8 cellular contexts compared by ENCODE assay signal in genomic region chr7:5527387-5528070, GRCh38. TPM values are rescaled to one million over a fixed set of nuclear protein-coding genes. Genes with fewer than 3 reads are reported as not detected.
DNase-seq lines count a peak whose midpoint lies in the region; ATAC-seq and TF ChIP-seq lines count a peak whose summit lies in the region.
"Not testable (repeated sequence)": the region's sequence is repeated elsewhere in the genome, so short reads cannot be mapped to it uniquely, and the experiment has no call there.

No MANE protein-coding gene starts in this region.

- DNase-seq in AG04450 (ENCODE audit: low read depth, low spot score); Panc1 (ENCODE audit: low read depth, low spot score); left ventricle myocardium inferior; smooth muscle cell (lab: John Stamatoyannopoulos, UW; ENCODE audit: unreplicated experiment): not testable (repeated sequence)
- peak in 1 of 2 donors; percentile 35 for DNase-seq in activated T-cell treated with anti-CD3 and anti-CD28 coated beads, Interleukin-2, amount 50 U/mL, for 72 hours
- DNase-seq in colonic mucosa, result peak; percentile 29

- H3K4me3 Mint-ChIP-seq in activated T-cell treated with anti-CD3 and anti-CD28 coated beads, Interleukin-2, amount 50 U/mL, for 72 hours, result peak overlapping the region; percentile 92 to 95

- WGBS in smooth muscle cell (ENCODE audit: low lambda C conversion rate), result 57% methylated on average over 19 of the region's 19 CpGs

- peaks cover 52% of the 10 kb centered on the region for H3F3A ChIP-seq in smooth muscle cell (ENCODE audit: low read depth)

- not testable (repeated sequence) for H3K9me3 Mint-ChIP-seq in activated T-cell treated with anti-CD3 and anti-CD28 coated beads, Interleukin-2, amount 50 U/mL, for 72 hours

- peak overlapping the region; percentile 96 for H3K27ac Mint-ChIP-seq in activated T-cell treated with anti-CD3 and anti-CD28 coated beads, Interleukin-2, amount 50 U/mL, for 72 hours

- H3K4me1 ChIP-seq in Panc1 (ENCODE audit: control insufficient read depth, insufficient read depth, low read length) (peaks cover 41% of the 10 kb centered on the region), left ventricle myocardium inferior (peaks cover 61% of the 10 kb centered on the region), muscle layer of colon (ENCODE audit: insufficient read depth, low read length) (peaks cover 16% of the 10 kb centered on the region), smooth muscle cell (ENCODE audit: low read depth) (peaks cover 21% of the 10 kb centered on the region)
- not testable (repeated sequence) for H3K4me1 ChIP-seq in colonic mucosa

- peaks cover 32 to 37% of the 10 kb centered on the region in 2 donors for H3K36me3 Mint-ChIP-seq in activated T-cell treated with anti-CD3 and anti-CD28 coated beads, Interleukin-2, amount 50 U/mL, for 72 hours (ENCODE audit: insufficient read depth in 2 of 2)

- H3K4me2 ChIP-seq in smooth muscle cell, result peak overlapping the region; percentile 91

- not testable (repeated sequence) for H2AFZ ChIP-seq in smooth muscle cell (ENCODE audit: low read depth)

- H3K27ac ChIP-seq in AG04450 (ENCODE audit: low read depth, low read length), result peak overlapping the region; percentile 83
- H3K27ac ChIP-seq in Panc1 (ENCODE audit: low read length), result peak overlapping the region; percentile 97
- peak overlapping the region; percentile 100 for H3K27ac ChIP-seq in colonic mucosa
- H3K27ac ChIP-seq in left ventricle myocardium inferior (replicated peaks), result peak overlapping the region; percentile 100
- peak overlapping the region; percentile 98 for H3K27ac ChIP-seq in muscle layer of colon (ENCODE audit: low read depth, low read length)
- peak overlapping the region; percentile 77 for H3K27ac ChIP-seq in smooth muscle cell (ENCODE audit: low read depth)

- TSS peak; percentile 96 for BruUV-seq in Panc1 (replicated peaks; lab: Mats Ljungman, UMichigan)

- peak overlapping the region; percentile 76 for H3K4me3 ChIP-seq in AG04450 (ENCODE audit: low read depth, low read length)
- H3K4me3 ChIP-seq in Panc1 (ENCODE audit: low read depth in 2 of 2, low read length in 2 of 2), result peak overlapping the region; percentile 79 to 85
- peak overlapping the region; percentile 97 for H3K4me3 ChIP-seq in colonic mucosa
- peak overlapping the region; percentile 98 for H3K4me3 ChIP-seq in left ventricle myocardium inferior
- peak overlapping the region; percentile 81 to 91 for H3K4me3 ChIP-seq in muscle layer of colon (ENCODE audit: low read depth in 1 of 2, low read length in 2 of 2)
- H3K4me3 ChIP-seq in smooth muscle cell, result peak overlapping the region; percentile 99

- not testable (repeated sequence) for H3K27me3 ChIP-seq in AG04450 (ENCODE audit: control insufficient read depth, insufficient read depth, low read length); Panc1 (ENCODE audit: control insufficient read depth, insufficient read depth, low read length); colonic mucosa; left ventricle myocardium inferior (ENCODE audit: low read depth); muscle layer of colon (ENCODE audit: control insufficient read depth in 1 of 2, insufficient read depth in 2 of 2, low read length in 2 of 2); smooth muscle cell (ENCODE audit: low read depth)

- CTCF ChIA-PET in AG04450 (lab: Charles Lee), result interaction anchor here (1.7 kb wide), 1 partner anchor 138 kb away, joined by 6 read pairs; no protein-coding TSS in a partner anchor
- CTCF ChIA-PET in Panc1 (lab: Charles Lee), result not testable (repeated sequence)

- peaks cover 70% of the 10 kb centered on the region for H4K20me1 ChIP-seq in smooth muscle cell (ENCODE audit: low read depth)

- H3K9ac ChIP-seq in colonic mucosa (ENCODE audit: low read depth in 2 of 2, low read length in 2 of 2), result peak overlapping the region; percentile 91 to 93
- H3K9ac ChIP-seq in muscle layer of colon (ENCODE audit: low read length), result peak overlapping the region; percentile 79
- peak overlapping the region; percentile 90 for H3K9ac ChIP-seq in smooth muscle cell (ENCODE audit: low read depth)

- not testable (repeated sequence) for ATAC-seq in Panc1; activated T-cell treated with anti-CD3 and anti-CD28 coated beads, Interleukin-2, amount 50 U/mL, for 72 hours (replicated peaks in 1 of 2)

- not testable (repeated sequence) for H3K27me3 Mint-ChIP-seq in activated T-cell treated with anti-CD3 and anti-CD28 coated beads, Interleukin-2, amount 50 U/mL, for 72 hours (ENCODE audit: low read depth)

- in situ Hi-C loops in Panc1 (cut with HindIII; ENCODE audit: low pct_unique_long_range_greater_than_20kb, low sequenced_read_pairs), result not testable (repeated sequence)

- TF ChIP-seq CTCF in AG04450 (IDR thresholded peaks at IDR 0.05; ENCODE audit: low read depth, low read length); Panc1 (IDR thresholded peaks at IDR 0.05); colonic mucosa (IDR thresholded peaks at IDR 0.05); left ventricle myocardium inferior (IDR thresholded peaks at IDR 0.05; ENCODE audit: borderline replicate concordance); smooth muscle cell (IDR thresholded peaks at IDR 0.05; ENCODE audit: borderline replicate concordance, insufficient read depth, poor library complexity, severe bottlenecking): not testable (repeated sequence)

- POLR2A ChIA-PET in AG04450 (lab: Yijun Ruan, JAX), result interaction anchor here (1.4 kb wide), 1 partner anchor 138 kb away, joined by 5 read pairs; no protein-coding TSS in a partner anchor
- POLR2A ChIA-PET in Panc1 (lab: Charles Lee), result interaction anchor here (0.6 kb wide), 1 partner anchor 102 kb away, joined by 8 read pairs; no protein-coding TSS in a partner anchor

- peaks cover 27% of the 10 kb centered on the region for H3K36me3 ChIP-seq in Panc1 (ENCODE audit: control insufficient read depth, insufficient read depth, low read length)
- peaks cover 24% of the 10 kb centered on the region for H3K36me3 ChIP-seq in colonic mucosa
- peaks cover 53% of the 10 kb centered on the region for H3K36me3 ChIP-seq in left ventricle myocardium inferior
- H3K36me3 ChIP-seq in muscle layer of colon (ENCODE audit: insufficient read depth, low read length), result peaks cover 46% of the 10 kb centered on the region
- peaks cover 11% of the 10 kb centered on the region for H3K36me3 ChIP-seq in smooth muscle cell (ENCODE audit: low read depth)

- peak; percentile 64 for TF ChIP-seq POLR2A in GM19193 (IDR thresholded peaks at IDR 0.05; ENCODE audit: extremely low read depth, insufficient read depth, insufficient read length)

- H3K9me3 ChIP-seq in AG04450 (ENCODE audit: control insufficient read depth, insufficient read depth, low read length); Panc1 (ENCODE audit: control insufficient read depth, insufficient read depth, low read depth, low read length); colonic mucosa; left ventricle myocardium inferior (replicated peaks); muscle layer of colon (ENCODE audit: low read length); smooth muscle cell (replicated peaks; ENCODE audit: low read depth): not testable (repeated sequence)

- intact Hi-C loops in Panc1 (cut with micrococcal nuclease; ENCODE audit: unreplicated experiment); colonic mucosa (cut with DNase I); left ventricle myocardium inferior (cut with micrococcal nuclease): not testable (repeated sequence)

- peaks cover 49% of the 10 kb centered on the region for H3K79me2 ChIP-seq in smooth muscle cell (ENCODE audit: low read depth)

- H3K4me1 Mint-ChIP-seq in activated T-cell treated with anti-CD3 and anti-CD28 coated beads, Interleukin-2, amount 50 U/mL, for 72 hours (ENCODE audit: low read depth), result peaks cover 44% of the 10 kb centered on the region

RNA-seq across cellular contexts. Expression of gene ACTB, which starts 2.9 kb away (rescaled TPM):
- polyA plus RNA-seq in AG04450 (2011; rRNA removed) (2,643 and 4,109 TPM in 2 replicates), smooth muscle cell (15,841 and 17,804 TPM in 2 replicates)
- 5,357 and 8,089 TPM in 2 replicates for polyA minus RNA-seq in AG04450 (2011; rRNA and poly(A)+ RNA removed)
- total RNA-seq in Panc1 (2021; ENCODE audit: unreplicated experiment) (4,511 TPM), colonic mucosa (1,000 to 10,000 TPM; 4,879 to 5,787 TPM), left ventricle myocardium inferior (633 TPM), smooth muscle cell (4,583 and 5,789 TPM in 2 replicates)
- 7,753 TPM for polyA plus RNA-seq in Panc1 (2012; ENCODE audit: insufficient read length)
- 1,000 to 10,000 TPM; 4,284 to 5,173 TPM for total RNA-seq in activated T-cell treated with anti-CD3 and anti-CD28 coated beads, Interleukin-2, amount 50 U/mL, for 72 hours

RNA-seq across cellular contexts. Expression of gene FBXL18, which starts 13.9 kb away (rescaled TPM):
- polyA plus RNA-seq in AG04450 (2011; rRNA removed), result 3.7 and 4.8 TPM in 2 replicates
- polyA minus RNA-seq in AG04450 (2011; rRNA and poly(A)+ RNA removed), result 5.9 and 6.2 TPM in 2 replicates
- total RNA-seq in Panc1 (2021; ENCODE audit: unreplicated experiment), result 29.2 TPM
- polyA plus RNA-seq in Panc1 (2012; ENCODE audit: insufficient read length), result 23.0 TPM
- total RNA-seq in activated T-cell treated with anti-CD3 and anti-CD28 coated beads, Interleukin-2, amount 50 U/mL, for 72 hours, result 10 to 100 TPM in 1 of 2 donors, 1 to 10 TPM in 1; 10.0 to 12.3 TPM
- 10 to 100 TPM in 1 of 2 donors, 1 to 10 TPM in 1; 6.2 to 12.7 TPM for total RNA-seq in colonic mucosa
- total RNA-seq in left ventricle myocardium inferior, result 6.2 TPM
- 4.2 and 11.0 TPM in 2 replicates for total RNA-seq in smooth muscle cell
- polyA plus RNA-seq in smooth muscle cell, result 3.6 and 8.5 TPM in 2 replicates
